Comparison of ENCODE assay signal across 12 cellular contexts in genomic region chr16:83802559-83802958, GRCh38. TPM values are rescaled to one million over a fixed set of nuclear protein-coding genes. Genes with fewer than 3 reads are reported as not detected.
DNase-seq lines count a peak whose midpoint lies in the region; ATAC-seq, FAIRE-seq and TF ChIP-seq lines count a peak whose summit lies in the region.
"Had no signal": no experiment of that assay in that cellular context is flagged by ENCODE, and none has a peak within 500 bp of the region (broad histone marks: within the 10 kb centered on the region; RNA-seq: fewer than 3 reads in every experiment).

No MANE protein-coding gene starts in this region.

- no peak for DNase-seq in GM12878 (ENCODE audit: low read depth, low spot score)
- no peak for DNase-seq in lower lobe of right lung
- DNase-seq in substantia nigra (lab: John Stamatoyannopoulos, UW): no peak
- no peak for DNase-seq in BE2C
- no peak for DNase-seq in CD8-positive, alpha-beta T cell
- no peak for DNase-seq in NCI-H524 treated with DMSO at 0.1 percent for 48 hours (lab: John Stamatoyannopoulos, UW)
- DNase-seq: activated CD8-positive, alpha-beta memory T cell treated with anti-CD3 and anti-CD28 coated beads, Interleukin-2, amount 50 U/mL, for 48 hours; mucosa of descending colon; testis had no signal

- H3K9me3 Mint-ChIP-seq in CD8-positive, alpha-beta T cell: no peaks in the 10 kb centered on the region
- H3K9me3 Mint-ChIP-seq: T-helper 1 cell treated with Interleukin-12 subunit alpha and Interleukin-12 subunit beta and Interleukin-4 antibody, amounts not matched to agents 30 μg/mL and 1 μg/mL, for 36 hours had no signal

- no peaks in the 10 kb centered on the region for H3K79me2 ChIP-seq in GM12878 (ENCODE audit: control insufficient read depth, insufficient read depth, low read length)

- in situ Hi-C loops in GM12878 (cut with MboI): no loop called here

- no peak for TF ChIP-seq POLR2A in GM12878 (IDR thresholded peaks at IDR 0.05; ENCODE audit: low read depth, low read length)

- CTCF ChIA-PET in GM12878 (lab: Yijun Ruan, JAX): no interaction called here
- CTCF ChIA-PET in CD8-positive, alpha-beta T cell (lab: Charles Lee): no interaction called here

- no peak overlapping the region for H3K4me3 Mint-ChIP-seq in CD8-positive, alpha-beta T cell
- H3K4me3 Mint-ChIP-seq: T-helper 1 cell treated with Interleukin-12 subunit alpha and Interleukin-12 subunit beta and Interleukin-4 antibody, amounts not matched to agents 30 μg/mL and 1 μg/mL, for 36 hours had no signal

- H3K36me3 Mint-ChIP-seq in CD8-positive, alpha-beta T cell: no peaks in the 10 kb centered on the region

- H3K4me3 ChIP-seq in GM12878: no peak overlapping the region
- H3K4me3 ChIP-seq in lower lobe of right lung: peak overlapping the region; percentile 37
- no peak overlapping the region for H3K4me3 ChIP-seq in BE2C (ENCODE audit: low read depth, low read length)
- H3K4me3 ChIP-seq in CD8-positive, alpha-beta T cell (ENCODE audit: low read depth, low read length): no peak overlapping the region
- H3K4me3 ChIP-seq: mucosa of descending colon, testis had no signal

- TF ChIP-seq CTCF in GM12878 (IDR thresholded peaks at IDR 0.05 in 2 of 3, conservative IDR thresholded peaks at IDR 0.05 in 1 of 3; ENCODE audit: control insufficient read depth in 2 of 3, extremely low read depth in 1 of 3, insufficient read depth in 1 of 3, low read depth in 3 of 3, low read length in 3 of 3) (no peak), lower lobe of right lung (IDR thresholded peaks at IDR 0.05) (no peak), BE2C (IDR thresholded peaks at IDR 0.05; ENCODE audit: low read depth, low read length) (no peak)
- no peak for TF ChIP-seq CTCF in CD8-positive, alpha-beta T cell (IDR thresholded peaks at IDR 0.05)

- H3K27me3 ChIP-seq in GM12878 (replicated peaks in 1 of 2; ENCODE audit: control insufficient read depth in 2 of 2, insufficient read depth in 2 of 2, low read length in 1 of 2): no peaks in the 10 kb centered on the region; a peak in 1 of 4 replicates
- H3K27me3 ChIP-seq in lower lobe of right lung (ENCODE audit: low read depth): no peaks in the 10 kb centered on the region
- peaks cover 26% of the 10 kb centered on the region for H3K27me3 ChIP-seq in BE2C
- no peaks in the 10 kb centered on the region for H3K27me3 ChIP-seq in CD8-positive, alpha-beta T cell (ENCODE audit: insufficient read depth, low read length)
- H3K27me3 ChIP-seq: testis had no signal

- SMC1A ChIA-PET in GM12878 (lab: Charles Lee; ENCODE audit: uncharacterized antibody, unreplicated experiment): no interaction called here

- ATAC-seq in HG02973 (IDR thresholded peaks at IDR 0.05; ENCODE audit: unreplicated experiment) (peak; percentile 10), GM12878 (peak; percentile 23), lower lobe of right lung (no peak), GM19397 (IDR thresholded peaks at IDR 0.05; ENCODE audit: unreplicated experiment) (no peak)
- no peak for ATAC-seq in CD8-positive, alpha-beta T cell

- no peaks in the 10 kb centered on the region for H3K9me3 ChIP-seq in GM12878 (replicated peaks; ENCODE audit: control insufficient read depth, insufficient read depth, low read length)
- no peaks in the 10 kb centered on the region for H3K9me3 ChIP-seq in lower lobe of right lung
- H3K9me3 ChIP-seq in BE2C: no peaks in the 10 kb centered on the region
- no peaks in the 10 kb centered on the region for H3K9me3 ChIP-seq in CD8-positive, alpha-beta T cell (ENCODE audit: low read length)
- H3K9me3 ChIP-seq: mucosa of descending colon, testis had no signal

- no peak for TF ChIP-seq RAD21 in GM12878 (IDR thresholded peaks at IDR 0.05; ENCODE audit: insufficient read depth, low read depth, low read length)

- no peak overlapping the region for H3K27ac ChIP-seq in GM12878 (ENCODE audit: control insufficient read depth, insufficient read depth)
- H3K27ac ChIP-seq in lower lobe of right lung: peak overlapping the region; percentile 9
- peak overlapping the region; percentile 61 for H3K27ac ChIP-seq in substantia nigra (ENCODE audit: low read depth, low read length, poor library complexity, severe bottlenecking)
- H3K27ac ChIP-seq in CD8-positive, alpha-beta T cell (ENCODE audit: low read depth, low read length): no peak overlapping the region
- H3K27ac ChIP-seq: testis had no signal

- 0 out of 2 replicates have a peak overlapping the region, but pooled peaks have one; percentile 7 for H3K4me2 ChIP-seq in GM12878 (ENCODE audit: control insufficient read depth, insufficient read depth)

- TF ChIP-seq EP300 in GM12878 (IDR thresholded peaks at IDR 0.05; ENCODE audit: borderline replicate concordance in 1 of 2, control insufficient read depth in 1 of 2, low read depth in 2 of 2, low read length in 2 of 2): no peak

- RAD21 ChIA-PET in GM12878 (lab: Charles Lee; ENCODE audit: unreplicated experiment): no interaction called here

- peaks cover 8% of the 10 kb centered on the region for H3K4me1 Mint-ChIP-seq in CD8-positive, alpha-beta T cell (ENCODE audit: low read depth)

- no peaks in the 10 kb centered on the region for H4K20me1 ChIP-seq in GM12878 (ENCODE audit: control insufficient read depth, insufficient read depth)

- H3K9ac ChIP-seq in GM12878 (ENCODE audit: control insufficient read depth, insufficient read depth, low read length): no peak overlapping the region

- no peak overlapping the region for H2AFZ ChIP-seq in GM12878 (ENCODE audit: control insufficient read depth, low read depth, low read length)

- intact Hi-C loops in GM12878 (cut with micrococcal nuclease; ENCODE audit: unreplicated experiment) (no loop called here), lower lobe of right lung (cut with DNase I) (no loop called here)
- intact Hi-C loops in CD8-positive, alpha-beta T cell (cut with DNase I, micrococcal nuclease): loop anchor here (10.0 kb wide), 4 partner anchors 342 to 2002 kb away; partner anchors contain the start of genes DNAAF1 (in 1 of the 2), HSDL1 (in 1 of the 2), MEAK7 (in 1 of the 2) and MPHOSPH6 (in 1 of the 2)

- POLR2A ChIA-PET in GM12878 (lab: Charles Lee): no interaction called here
- POLR2A ChIA-PET in CD8-positive, alpha-beta T cell (lab: Charles Lee): no interaction called here

- no peaks in the 10 kb centered on the region for H3K36me3 ChIP-seq in GM12878 (ENCODE audit: control insufficient read depth in 2 of 2, insufficient read depth in 2 of 2, low read length in 1 of 2)
- H3K36me3 ChIP-seq in lower lobe of right lung: no peaks in the 10 kb centered on the region
- no peaks in the 10 kb centered on the region for H3K36me3 ChIP-seq in BE2C
- no peaks in the 10 kb centered on the region for H3K36me3 ChIP-seq in CD8-positive, alpha-beta T cell (ENCODE audit: insufficient read depth, low read length)

- H3K4me1 ChIP-seq in GM12878 (ENCODE audit: control insufficient read depth, insufficient read depth, low read length): peaks cover 4% of the 10 kb centered on the region; the same call in 1 of the 2 replicates
- peaks cover 20% of the 10 kb centered on the region for H3K4me1 ChIP-seq in lower lobe of right lung
- H3K4me1 ChIP-seq in BE2C: no peaks in the 10 kb centered on the region
- H3K4me1 ChIP-seq in CD8-positive, alpha-beta T cell (ENCODE audit: insufficient read depth, low read length): no peaks in the 10 kb centered on the region
- H3K4me1 ChIP-seq: testis had no signal

- peaks cover 19% of the 10 kb centered on the region for H3K27me3 Mint-ChIP-seq in CD8-positive, alpha-beta T cell (ENCODE audit: low read depth)

- no peak overlapping the region for H3K27ac Mint-ChIP-seq in CD8-positive, alpha-beta T cell
- H3K27ac Mint-ChIP-seq: T-helper 1 cell treated with Interleukin-12 subunit alpha and Interleukin-12 subunit beta and Interleukin-4 antibody, amounts not matched to agents 30 μg/mL and 1 μg/mL, for 36 hours had no signal

- 45% methylated on average over 7 of the region's 7 CpGs for WGBS in GM12878 (ENCODE audit: insufficient coverage, insufficient replicate concordance, low lambda C conversion rate, missing lambda C conversion rate)

- no TSS peak for BruUV-seq in GM12878 (replicated peaks; lab: Mats Ljungman, UMichigan)

- no peak for FAIRE-seq in GM12878 (lab: Jason Lieb, UNC)

TF ChIP-seq in GM12878, 131 proteins besides CTCF, POLR2A, EP300 and RAD21 (continues in another document):
- TF ChIP-seq RFX5 (IDR thresholded peaks at IDR 0.05; ENCODE audit: low read depth, low read length) (no peak), SMAD5 (IDR thresholded peaks at IDR 0.05; ENCODE audit: low read depth) (no peak), IRF4 (IDR thresholded peaks at IDR 0.05; ENCODE audit: low read depth, low read length) (no peak), TCF3 (IDR thresholded peaks at IDR 0.05; ENCODE audit: borderline replicate concordance, insufficient read depth, low read depth, low read length) (no peak), MYC (IDR thresholded peaks at IDR 0.05; ENCODE audit: insufficient read depth, insufficient read length, insufficient replicate concordance, low read length, severe bottlenecking) (no peak), ZNF24 (IDR thresholded peaks at IDR 0.05) (no peak), ESRRA (IDR thresholded peaks at IDR 0.05; ENCODE audit: low read length) (no peak), YY1 (IDR thresholded peaks at IDR 0.05; ENCODE audit: low read depth, low read length) (no peak), RBBP5 (conservative IDR thresholded peaks at IDR 0.05) (no peak)

RNA-seq across cellular contexts. Expression of gene HSBP1, which starts 5.2 kb away (rescaled TPM):
- 7.6 and 11.4 TPM in 2 replicates for total RNA-seq in GM12878 (2013; cell fraction: nucleolus; rRNA removed)
- total RNA-seq in GM12878 (2014; rRNA removed): 44.1 and 45.9 TPM in 2 replicates
- 51.3 and 54.1 TPM in 2 replicates for total RNA-seq in GM12878 (2014; rRNA removed; fragmentation: Illumina TruSeq; extraction: Trizol)
- total RNA-seq in GM12878 (2021): 54.5 and 59.8 TPM in 2 replicates
- 6.0 TPM for polyA plus RNA-seq in GM12878 (2011; ENCODE audit: low read depth)
- 109 and 132 TPM in 2 replicates for polyA plus RNA-seq in GM12878 (2011; rRNA removed)
- 17.1 and 38.7 TPM in 2 replicates for polyA plus RNA-seq in GM12878 (2011; cell fraction: cytosol; rRNA removed)
- 34.6 and 47.6 TPM in 2 replicates for polyA plus RNA-seq in GM12878 (2011; cell fraction: nucleus; rRNA removed)
- polyA plus RNA-seq in GM12878 (2012): 60.2 and 102 TPM in 2 replicates
- 13.4 and 26.6 TPM in 2 replicates for polyA plus RNA-seq in GM12878 (2014; fragmentation: Illumina TruSeq; extraction: Trizol)
- polyA plus RNA-seq in GM12878 (2014; fragmentation: Nextera tagmentation; extraction: Ambion mirVana): 100 to 1,000 TPM; 240 to 263 TPM
- polyA plus RNA-seq in GM12878 (2014; rRNA removed): 82.5 and 89.5 TPM in 2 replicates
- 100 to 1,000 TPM; 188 to 194 TPM for polyA plus RNA-seq in GM12878 (2016; fragmentation: Nextera tagmentation; extraction: Ambion mirVana)
- polyA minus RNA-seq in GM12878 (2011; rRNA and poly(A)+ RNA removed): 25.0 and 53.8 TPM in 2 replicates
- polyA minus RNA-seq in GM12878 (2011; cell fraction: cytosol; rRNA and poly(A)+ RNA removed): 11.1 and 11.5 TPM in 2 replicates
- polyA minus RNA-seq in GM12878 (2011; cell fraction: nucleus; rRNA and poly(A)+ RNA removed): 10.2 and 16.3 TPM in 2 replicates
- 105 TPM for total RNA-seq in lower lobe of right lung
- 313 TPM for polyA plus RNA-seq in BE2C (2012; ENCODE audit: insufficient read depth, insufficient read length, low read depth)
- 10 to 100 TPM; 17.5 to 24.1 TPM for total RNA-seq in CD8-positive, alpha-beta T cell

Comparison
In these comparisons a context has a peak if more than half of its experiments do, and no peak if none do; other contexts are left out.
1. ATAC-seq: peak in HG02973 (single experiment) and GM12878 (single experiment); none in lower lobe of right lung (0 of 2), GM19397 (single experiment) and CD8-positive, alpha-beta T cell (single experiment).
2. H3K27ac ChIP-seq: peak in lower lobe of right lung (single experiment) and substantia nigra (single experiment); none in GM12878 (single experiment) and CD8-positive, alpha-beta T cell (single experiment).
3. intact Hi-C loops: an anchor here in CD8-positive, alpha-beta T cell (10.0 kb wide); none called in GM12878 and lower lobe of right lung.